ENCODE assay signal across 34 cellular contexts in the genomic region with DNA sequence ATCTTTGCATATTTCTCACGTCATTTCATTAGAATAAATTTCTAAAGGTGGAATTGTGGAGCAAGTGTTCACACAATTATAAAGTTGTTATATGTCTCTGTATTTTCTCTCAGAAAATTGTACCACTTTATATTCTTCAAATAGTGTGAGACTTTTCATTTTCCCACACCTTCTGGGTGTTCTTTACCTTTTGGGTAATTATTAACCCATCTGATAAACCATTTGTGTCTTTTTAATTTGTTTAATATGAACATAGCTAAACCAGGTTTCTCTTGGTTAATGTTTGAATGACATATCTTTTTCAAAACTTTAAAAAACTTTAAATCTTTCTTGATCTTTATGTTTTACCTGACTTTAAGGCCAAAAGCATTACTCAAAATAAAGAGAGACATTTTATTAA.
"Had no signal": no experiment of that assay in that cellular context is flagged by ENCODE, and none has a peak within 500 bp of the region (broad histone marks: within the 10 kb centered on the region; RNA-seq: fewer than 3 reads in every experiment).

No MANE protein-coding gene starts in this region.

- H3K27me3 Mint-ChIP-seq: activated B cell treated with CpG ODN at 0.5 μM for 24 hours; activated CD4-positive, alpha-beta memory T cell treated with anti-CD3 and anti-CD28 coated beads for 36 hours; activated naive CD4-positive, alpha-beta T cell treated with anti-CD3 and anti-CD28 coated beads, Interleukin-2, amount 10 ng/mL, durations not matched to agents 7 days and 5 days; activated naive CD8-positive, alpha-beta T cell; activated naive CD8-positive, alpha-beta T cell treated with anti-CD3 and anti-CD28 coated beads, Interleukin-2, amount 50 U/mL, for 24 hours; T-cell had no signal

- H3K9me3 Mint-ChIP-seq: activated B cell treated with CpG ODN at 0.5 μM for 24 hours; activated CD4-positive, alpha-beta memory T cell treated with anti-CD3 and anti-CD28 coated beads for 36 hours; activated naive CD4-positive, alpha-beta T cell treated with anti-CD3 and anti-CD28 coated beads, Interleukin-2, amount 10 ng/mL, durations not matched to agents 7 days and 5 days; activated naive CD8-positive, alpha-beta T cell treated with anti-CD3 and anti-CD28 coated beads, Interleukin-2, amount 50 U/mL, for 24 hours; activated T-cell treated with anti-CD3 and anti-CD28 coated beads, Interleukin-2, amount 50 U/mL, for 4 hours; activated T-helper 1 cell treated with anti-CD3 and anti-CD28 coated beads, Interleukin-12 subunit alpha, Interleukin-12 subunit beta, Interleukin-2, Interleukin-4 antibody, amounts not matched to agents 30 ng/mL and 10 ng/mL and 1 ng/mL, durations not matched to agents 14 hours and 24 hours and 36 hours; T-cell had no signal

- H3K27ac Mint-ChIP-seq: activated B cell treated with CpG ODN at 0.5 μM for 24 hours; activated CD4-positive, alpha-beta memory T cell treated with anti-CD3 and anti-CD28 coated beads for 36 hours; activated naive CD4-positive, alpha-beta T cell treated with anti-CD3 and anti-CD28 coated beads, Interleukin-2, amount 10 ng/mL, durations not matched to agents 7 days and 5 days; activated naive CD8-positive, alpha-beta T cell; activated naive CD8-positive, alpha-beta T cell treated with anti-CD3 and anti-CD28 coated beads, Interleukin-2, amount 50 U/mL, for 24 hours; activated T-helper 1 cell treated with anti-CD3 and anti-CD28 coated beads, Interleukin-12 subunit alpha, Interleukin-12 subunit beta, Interleukin-2, Interleukin-4 antibody, amounts not matched to agents 30 ng/mL and 10 ng/mL and 1 ng/mL, durations not matched to agents 14 hours and 24 hours and 36 hours; T-cell had no signal

- H3K4me1 ChIP-seq: Peyer's patch had no signal

- H3K4me2 ChIP-seq: KMS-11 had no signal

- H3K9me3 ChIP-seq: Peyer's patch had no signal

- H3K4me3 Mint-ChIP-seq: activated B cell treated with CpG ODN at 0.5 μM for 24 hours; activated CD4-positive, alpha-beta memory T cell treated with anti-CD3 and anti-CD28 coated beads for 36 hours; activated naive CD4-positive, alpha-beta T cell treated with anti-CD3 and anti-CD28 coated beads, Interleukin-2, amount 10 ng/mL, durations not matched to agents 7 days and 5 days; activated naive CD8-positive, alpha-beta T cell; activated naive CD8-positive, alpha-beta T cell treated with anti-CD3 and anti-CD28 coated beads, Interleukin-2, amount 50 U/mL, for 24 hours; activated T-cell treated with anti-CD3 and anti-CD28 coated beads, Interleukin-2, amount 50 U/mL, for 4 hours; activated T-helper 1 cell treated with anti-CD3 and anti-CD28 coated beads, Interleukin-12 subunit alpha, Interleukin-12 subunit beta, Interleukin-2, Interleukin-4 antibody, amounts not matched to agents 30 ng/mL and 10 ng/mL and 1 ng/mL, durations not matched to agents 14 hours and 24 hours and 36 hours; T-cell had no signal

- ATAC-seq: activated naive CD8-positive, alpha-beta T cell treated with anti-CD3 and anti-CD28 coated beads, Interleukin-2, amount 50 U/mL, for 24 hours; activated T-cell treated with anti-CD3 and anti-CD28 coated beads, Interleukin-2, amount 50 U/mL, for 4 hours; PC-3; Right ventricle myocardium inferior; SK-N-SH treated with all-trans-retinoic acid at 6 μM for 48 hours; T-cell had no signal

- H3K36me3 ChIP-seq: brain microvascular endothelial cell, Peyer's patch had no signal

- H3K4me3 ChIP-seq: Peyer's patch had no signal

- DNase-seq: activated B cell treated with CpG ODN at 0.5 μM for 24 hours; activated CD4-positive, alpha-beta memory T cell treated with anti-CD3 and anti-CD28 coated beads for 36 hours; activated CD4-positive, alpha-beta T cell treated with anti-CD3 and anti-CD28 coated beads for 4 hours; activated CD4-positive, alpha-beta T cell treated with anti-CD3 and anti-CD28 coated beads, Interleukin-2, amount 50 U/mL, for 1 hour; activated CD4-positive, CD25-positive, alpha-beta regulatory T cell treated with anti-CD3 and anti-CD28 coated beads, Interleukin-2, amount 50 U/mL, for 72 hours; activated CD8-positive, alpha-beta memory T cell treated with anti-CD3 and anti-CD28 coated beads, Interleukin-2, amount 50 U/mL, for 4 hours; activated naive CD4-positive, alpha-beta T cell treated with anti-CD3 and anti-CD28 coated beads, Interleukin-2, amount 10 ng/mL, durations not matched to agents 7 days and 5 days; activated naive CD8-positive, alpha-beta T cell treated with anti-CD3 and anti-CD28 coated beads, Interleukin-2, amount 50 U/mL, for 24 hours; activated T-cell treated with anti-CD3 and anti-CD28 coated beads for 4 hours; activated T-cell treated with anti-CD3 and anti-CD28 coated beads, Interleukin-2, amount 50 U/mL, for 4 hours; anterior cingulate cortex; brain microvascular endothelial cell; central memory CD4-positive, alpha-beta T cell; MM.1S; MV-4-11; NCI-H1092; NCI-H1436 treated with DMSO at 0.1 percent for 48 hours; NCI-H1694 treated with DMSO at 0.1 percent for 48 hours; NCI-H2029; NCI-H345; NCI-H524 treated with DMSO at 0.1 percent for 48 hours; PC-3; Peyer's patch; SIG-M5; T-cell; T-helper 2 cell; T-helper 9 cell had no signal

- H3K27ac ChIP-seq: brain microvascular endothelial cell, KMS-11, Peyer's patch, RWPE1, VCaP had no signal

- H3K4me1 Mint-ChIP-seq: activated naive CD4-positive, alpha-beta T cell treated with anti-CD3 and anti-CD28 coated beads, Interleukin-2, amount 10 ng/mL, durations not matched to agents 7 days and 5 days; activated naive CD8-positive, alpha-beta T cell treated with anti-CD3 and anti-CD28 coated beads, Interleukin-2, amount 50 U/mL, for 24 hours; T-cell had no signal

- H3K27me3 ChIP-seq: brain microvascular endothelial cell, Peyer's patch had no signal
